ENCODE assay signal across 17 cellular contexts in genomic region chr17:37507108-37507507, GRCh38. TPM values are rescaled to one million over a fixed set of nuclear protein-coding genes. Genes with fewer than 3 reads are reported as not detected.
DNase-seq lines count a peak whose midpoint lies in the region; ATAC-seq, FAIRE-seq and TF ChIP-seq lines count a peak whose summit lies in the region.
"Had no signal": no experiment of that assay in that cellular context is flagged by ENCODE, and none has a peak within 500 bp of the region (broad histone marks: within the 10 kb centered on the region; RNA-seq: fewer than 3 reads in every experiment).

No MANE protein-coding gene starts in this region.

- peaks cover 1% of the 10 kb centered on the region for H3K27me3 Mint-ChIP-seq in GM23338 (ENCODE audit: insufficient read depth, low read depth, poor library complexity)
- H3K27me3 Mint-ChIP-seq in activated CD4-positive, alpha-beta T cell treated with anti-CD3 and anti-CD28 coated beads, Interleukin-2, amount 10 ng/mL, durations not matched to agents 24 days and 14 days, result no peaks in the 10 kb centered on the region
- H3K27me3 Mint-ChIP-seq: activated naive CD8-positive, alpha-beta T cell; CD8-positive, alpha-beta memory T cell had no signal

- no peaks in the 10 kb centered on the region for H3K9me3 Mint-ChIP-seq in GM23338
- no peaks in the 10 kb centered on the region for H3K9me3 Mint-ChIP-seq in activated CD4-positive, alpha-beta T cell treated with anti-CD3 and anti-CD28 coated beads, Interleukin-2, amount 10 ng/mL, durations not matched to agents 24 days and 14 days
- H3K9me3 Mint-ChIP-seq: activated T-helper 1 cell treated with anti-CD3 and anti-CD28 coated beads, Interleukin-12 subunit alpha, Interleukin-12 subunit beta, Interleukin-2, Interleukin-4 antibody, amounts not matched to agents 30 ng/mL and 10 ng/mL and 1 ng/mL, durations not matched to agents 14 hours and 24 hours and 36 hours; CD8-positive, alpha-beta memory T cell had no signal

- H3K9me3 ChIP-seq in BE2C (no peaks in the 10 kb centered on the region), keratinocyte (ENCODE audit: control insufficient read depth, low read depth, low read length) (no peaks in the 10 kb centered on the region)
- H3K9me3 ChIP-seq: esophagus squamous epithelium, lower lobe of right lung had no signal

- H3K27me3 ChIP-seq in BE2C, result no peaks in the 10 kb centered on the region
- no peaks in the 10 kb centered on the region for H3K27me3 ChIP-seq in GM23338 (ENCODE audit: insufficient read depth)
- H3K27me3 ChIP-seq in keratinocyte (ENCODE audit: control insufficient read depth, extremely low read depth, insufficient read depth, low read length), result no peaks in the 10 kb centered on the region
- H3K27me3 ChIP-seq: esophagus squamous epithelium had no signal

- H3K4me1 ChIP-seq in BE2C (no peaks in the 10 kb centered on the region), GM23338 (ENCODE audit: insufficient read depth) (peaks cover 5% of the 10 kb centered on the region; the same call in 1 of the 2 replicates), keratinocyte (ENCODE audit: control insufficient read depth, extremely low read depth, insufficient read depth, low read length) (peaks cover 10% of the 10 kb centered on the region)
- H3K4me1 ChIP-seq: lower lobe of right lung had no signal

- peak; percentile 53 for DNase-seq in BE2C
- no peak for DNase-seq in GM23338 (ENCODE audit: low spot score)
- DNase-seq in astrocyte of the hippocampus (ENCODE audit: low read depth, low spot score), result peak; percentile 27
- DNase-seq in keratinocyte (ENCODE audit: low read depth, low spot score), result no peak
- DNase-seq in SHP77 (lab: John Stamatoyannopoulos, UW), result no peak
- no peak for DNase-seq in SKM-1 treated with dmso at 0.1 percent for 144 hours (lab: John Stamatoyannopoulos, UW; ENCODE audit: unreplicated experiment)
- no peak for DNase-seq in activated CD4-positive, alpha-beta T cell treated with anti-CD3 and anti-CD28 coated beads, Interleukin-2, amount 10 ng/mL, durations not matched to agents 24 days and 14 days
- DNase-seq: CD8-positive, alpha-beta memory T cell; esophagus squamous epithelium; lower lobe of right lung; NCI-H1092 treated with DMSO at 0.1 percent for 48 hours; NCI-H345 had no signal

- 0 out of 2 replicates have a peak overlapping the region, but pooled peaks have one; percentile 10 for H3K4me3 ChIP-seq in BE2C (ENCODE audit: low read depth, low read length)
- H3K4me3 ChIP-seq in GM23338, result no peak overlapping the region
- H3K4me3 ChIP-seq in keratinocyte (ENCODE audit: control insufficient read depth in 2 of 3, extremely low read depth in 1 of 3, insufficient read depth in 2 of 3, low read depth in 1 of 3, low read length in 3 of 3), result no peak overlapping the region
- H3K4me3 ChIP-seq: esophagus squamous epithelium, lower lobe of right lung had no signal

- H4K20me1 ChIP-seq in GM23338 (replicated peaks; ENCODE audit: insufficient read depth) (no peaks in the 10 kb centered on the region; the same call in none of the 2 replicates), keratinocyte (ENCODE audit: control insufficient read depth, extremely low read depth, insufficient read depth, low read length) (peaks cover 30% of the 10 kb centered on the region)

- ATAC-seq in GM23338, result no peak
- ATAC-seq in GM19328 (IDR thresholded peaks at IDR 0.05; ENCODE audit: unreplicated experiment), result no peak

- no peak overlapping the region for H3K4me2 ChIP-seq in GM23338
- H3K4me2 ChIP-seq in keratinocyte (ENCODE audit: control insufficient read depth, extremely low read depth, insufficient read depth, low read depth, low read length), result peak overlapping the region; percentile 25
- H3K4me2 ChIP-seq: KMS-11 had no signal

- TF ChIP-seq CTCF in BE2C (IDR thresholded peaks at IDR 0.05; ENCODE audit: low read depth, low read length), result no peak
- no peak for TF ChIP-seq CTCF in GM23338 (conservative IDR thresholded peaks at IDR 0.05; ENCODE audit: low read depth in 2 of 2)
- TF ChIP-seq CTCF in keratinocyte (optimal IDR thresholded peaks at IDR 0.05 in 1 of 3, IDR thresholded peaks at IDR 0.05 in 1 of 3, conservative IDR thresholded peaks at IDR 0.05 in 1 of 3; ENCODE audit: extremely low read depth in 1 of 3, insufficient read depth in 2 of 3, low read length in 3 of 3), result no peak

- dilution Hi-C loops in keratinocyte (cut with MboI; ENCODE audit: extremely low pct_ligation_motif_present, low sequenced_read_pairs), result no loop called here

- H3K4me1 Mint-ChIP-seq in GM23338, result peaks cover 16% of the 10 kb centered on the region
- peaks cover 12% of the 10 kb centered on the region for H3K4me1 Mint-ChIP-seq in activated CD4-positive, alpha-beta T cell treated with anti-CD3 and anti-CD28 coated beads, Interleukin-2, amount 10 ng/mL, durations not matched to agents 24 days and 14 days

- peak overlapping the region; percentile 38 for H3K9ac ChIP-seq in keratinocyte (ENCODE audit: control insufficient read depth, extremely low read depth, insufficient read depth, low read length)
- H3K9ac ChIP-seq: KMS-11 had no signal

- peaks cover 2% of the 10 kb centered on the region; the same call in 1 of the 3 replicates for H3K36me3 Mint-ChIP-seq in GM23338 (ENCODE audit: low read depth)
- H3K36me3 Mint-ChIP-seq in activated CD4-positive, alpha-beta T cell treated with anti-CD3 and anti-CD28 coated beads, Interleukin-2, amount 10 ng/mL, durations not matched to agents 24 days and 14 days (ENCODE audit: low read depth), result peaks cover 8% of the 10 kb centered on the region
- H3K36me3 Mint-ChIP-seq: activated naive CD8-positive, alpha-beta T cell had no signal

- peaks cover 16% of the 10 kb centered on the region; the same call in 1 of the 2 replicates for H3F3A ChIP-seq in GM23338 (replicated peaks; ENCODE audit: low read depth)

- H3K36me3 ChIP-seq in BE2C (peaks cover under 1% of the 10 kb centered on the region), GM23338 (ENCODE audit: insufficient read depth) (no peaks in the 10 kb centered on the region), keratinocyte (ENCODE audit: control insufficient read depth in 2 of 2, extremely low read depth in 1 of 2, insufficient read depth in 2 of 2, low read length in 2 of 2) (peaks cover 31 to 50% of the 10 kb centered on the region in 2 experiments)

- H3K27ac ChIP-seq in GM23338 (ENCODE audit: low read depth) (peak overlapping the region; percentile 72; the same call in 1 of the 2 replicates), keratinocyte (ENCODE audit: control insufficient read depth, insufficient read depth, low read length) (peak overlapping the region; percentile 29)
- H3K27ac ChIP-seq: esophagus squamous epithelium, KMS-11, lower lobe of right lung had no signal

- H2AFZ ChIP-seq in GM23338, result no peak overlapping the region
- no peak overlapping the region for H2AFZ ChIP-seq in keratinocyte (ENCODE audit: control insufficient read depth, low read length)

- intact Hi-C loops in activated CD4-positive, alpha-beta T cell treated with anti-CD3 and anti-CD28 coated beads, Interleukin-2, amount 10 ng/mL, durations not matched to agents 24 days and 14 days (cut with micrococcal nuclease), result no loop called here

- no peaks in the 10 kb centered on the region for H3K9me2 ChIP-seq in GM23338 (ENCODE audit: insufficient read depth)

- H3K79me2 ChIP-seq in GM23338 (replicated peaks; ENCODE audit: insufficient read depth), result peaks cover 28% of the 10 kb centered on the region
- H3K79me2 ChIP-seq in keratinocyte (ENCODE audit: control insufficient read depth, insufficient read depth, low read length), result peaks cover 92% of the 10 kb centered on the region

- FAIRE-seq in keratinocyte (lab: Jason Lieb, UNC), result no peak
- FAIRE-seq: urothelium cell line had no signal

- H3K4me3 Mint-ChIP-seq in GM23338, result no peak overlapping the region
- no peak overlapping the region for H3K4me3 Mint-ChIP-seq in activated CD4-positive, alpha-beta T cell treated with anti-CD3 and anti-CD28 coated beads, Interleukin-2, amount 10 ng/mL, durations not matched to agents 24 days and 14 days
- H3K4me3 Mint-ChIP-seq: activated naive CD8-positive, alpha-beta T cell; activated T-helper 1 cell treated with anti-CD3 and anti-CD28 coated beads, Interleukin-12 subunit alpha, Interleukin-12 subunit beta, Interleukin-2, Interleukin-4 antibody, amounts not matched to agents 30 ng/mL and 10 ng/mL and 1 ng/mL, durations not matched to agents 14 hours and 24 hours and 36 hours; CD8-positive, alpha-beta memory T cell had no signal

- no peaks in the 10 kb centered on the region for H3K9me1 ChIP-seq in keratinocyte (ENCODE audit: control insufficient read depth, extremely low read depth, insufficient read depth, low read length)

- peak overlapping the region; percentile 42; the same call in 1 of the 2 replicates for H3K27ac Mint-ChIP-seq in GM23338
- no peak overlapping the region for H3K27ac Mint-ChIP-seq in activated CD4-positive, alpha-beta T cell treated with anti-CD3 and anti-CD28 coated beads, Interleukin-2, amount 10 ng/mL, durations not matched to agents 24 days and 14 days
- H3K27ac Mint-ChIP-seq: activated T-helper 1 cell treated with anti-CD3 and anti-CD28 coated beads, Interleukin-12 subunit alpha, Interleukin-12 subunit beta, Interleukin-2, Interleukin-4 antibody, amounts not matched to agents 30 ng/mL and 10 ng/mL and 1 ng/mL, durations not matched to agents 14 hours and 24 hours and 36 hours had no signal

TF ChIP-seq in GM23338, 12 proteins besides CTCF, POLR2A, EP300 and RAD21 (continues in another document):
- TF ChIP-seq ZNF114 (CRISPR knock-in tag; IDR thresholded peaks at IDR 0.05), result no peak

RNA-seq across cellular contexts. Expression of gene DUSP14, which starts 17.4 kb away (rescaled TPM):
- polyA plus RNA-seq in BE2C (2012; ENCODE audit: insufficient read depth, insufficient read length, low read depth), result 35.5 TPM
- total RNA-seq in GM23338 (2014; rRNA removed; shearing (Covaris generic)), result 38.7 and 41.2 TPM in 2 replicates
- polyA plus RNA-seq in GM23338 (2016; fragmentation: Nextera tagmentation; extraction: Ambion mirVana) (34.3 and 36.7 TPM in 2 replicates), keratinocyte (169 to 226 TPM (median 210 TPM) in 3 replicates)
- polyA plus RNA-seq in keratinocyte (2011; ENCODE audit: low read depth), result 52.8 TPM
- 197 and 226 TPM in 2 replicates for polyA plus RNA-seq in keratinocyte (2011; cell fraction: cytosol; rRNA removed)
- 187 and 230 TPM in 2 replicates for polyA plus RNA-seq in keratinocyte (2011; cell fraction: nucleus; rRNA removed)
- polyA plus RNA-seq in keratinocyte (2012; ENCODE audit: low replicate concordance), result 115 and 211 TPM in 2 replicates
- polyA minus RNA-seq in keratinocyte, result 137 to 243 TPM (median 145 TPM) in 3 replicates
- 130 TPM for polyA minus RNA-seq in keratinocyte (2011; cell fraction: cytosol; rRNA and poly(A)+ RNA removed)
- polyA minus RNA-seq in keratinocyte (2011; cell fraction: nucleus; rRNA and poly(A)+ RNA removed), result 77.0 and 108 TPM in 2 replicates
- 18.7 and 20.2 TPM in 2 replicates for total RNA-seq in activated CD4-positive, alpha-beta T cell treated with anti-CD3 and anti-CD28 coated beads, Interleukin-2, amount 10 ng/mL, durations not matched to agents 24 days and 14 days

Comparison
In these comparisons a context has a peak if more than half of its experiments do, and no peak if none do; other contexts are left out.
1. DNase-seq: peak in BE2C (single experiment) and astrocyte of the hippocampus (single experiment); none in GM23338 (single experiment), keratinocyte (single experiment), SHP77 (0 of 2), SKM-1 treated with dmso at 0.1 percent for 144 hours (single experiment) and activated CD4-positive, alpha-beta T cell treated with anti-CD3 and anti-CD28 coated beads, Interleukin-2, amount 10 ng/mL, durations not matched to agents 24 days and 14 days (single experiment).